2 cellular contexts compared by ENCODE assay signal in the genomic region with DNA sequence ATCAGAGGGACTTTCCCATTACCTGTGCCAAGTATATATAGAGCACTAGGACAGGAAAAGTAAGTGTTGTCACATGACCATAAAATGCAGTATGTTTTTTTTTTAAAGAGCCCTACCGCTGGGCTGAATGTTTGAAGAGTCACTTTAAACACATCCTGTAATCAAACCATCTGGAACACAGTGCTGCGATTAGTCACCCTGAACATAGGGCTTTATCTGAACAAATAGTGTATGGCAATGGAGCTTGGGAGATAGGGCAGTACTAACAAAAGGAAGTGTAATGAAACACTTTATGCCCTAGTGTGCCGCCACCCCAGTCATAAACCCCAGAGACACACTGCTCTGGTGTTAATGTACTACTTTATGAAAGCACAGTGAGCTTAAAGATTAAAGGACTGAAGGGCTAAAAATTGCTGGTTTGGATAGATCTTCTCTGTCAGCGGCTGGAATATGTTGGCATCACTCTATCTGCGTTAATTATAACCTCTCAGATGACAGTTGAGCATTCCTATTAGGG.
TF ChIP-seq lines count a peak whose summit lies in the region.

No MANE protein-coding gene starts in this region.

TF ChIP-seq in GM23338, 12 proteins besides CTCF, POLR2A, EP300 and RAD21 (continued from another document):
- TF ChIP-seq STAT1 (IDR thresholded peaks at IDR 0.05; ENCODE audit: unreplicated experiment), result no peak
TF ChIP-seq in GM23338: peak in this region for 0.

TF ChIP-seq in HepG2, 621 proteins besides CTCF, POLR2A, EP300 and RAD21 (continued from another document and continues in another):
- TF ChIP-seq SRSF9 (IDR thresholded peaks at IDR 0.05; ENCODE audit: borderline replicate concordance, insufficient read depth, low read depth, low read length, poor library complexity, severe bottlenecking) (no peak), ZNF570 (CRISPR knock-in tag; IDR thresholded peaks at IDR 0.05; ENCODE audit: borderline replicate concordance) (no peak), MIXL1 (CRISPR knock-in tag; IDR thresholded peaks at IDR 0.05) (peak; percentile 38; the same call in 1 of the 2 replicates), MYNN (CRISPR knock-in tag; IDR thresholded peaks at IDR 0.05; ENCODE audit: low read depth) (no peak), ZNF292 (CRISPR knock-in tag; IDR thresholded peaks at IDR 0.05; ENCODE audit: borderline replicate concordance, low read depth) (no peak), CHCHD3 (CRISPR knock-in tag; IDR thresholded peaks at IDR 0.05) (no peak), HOXD1 (CRISPR knock-in tag; IDR thresholded peaks at IDR 0.05) (no peak), SMC3 (IDR thresholded peaks at IDR 0.05; ENCODE audit: low read length) (no peak; the same call in 1 of the 2 replicates), KLF15 (CRISPR knock-in tag; IDR thresholded peaks at IDR 0.05; ENCODE audit: borderline replicate concordance) (no peak), NPAS2 (CRISPR knock-in tag; IDR thresholded peaks at IDR 0.05; ENCODE audit: borderline replicate concordance) (no peak), SMARCC2 (IDR thresholded peaks at IDR 0.05) (no peak), ERF (CRISPR knock-in tag; IDR thresholded peaks at IDR 0.05) (0 out of 2 replicates have a peak, but pooled peaks have one; percentile 24), POGZ (CRISPR knock-in tag; IDR thresholded peaks at IDR 0.05) (peak; percentile 50), TOE1 (CRISPR knock-in tag; IDR thresholded peaks at IDR 0.05) (no peak), PAX8 (CRISPR knock-in tag; IDR thresholded peaks at IDR 0.05; ENCODE audit: borderline replicate concordance) (no peak), ZNF577 (CRISPR knock-in tag; IDR thresholded peaks at IDR 0.05; ENCODE audit: borderline replicate concordance, low read depth) (no peak), SETDB1 (CRISPR knock-in tag; IDR thresholded peaks at IDR 0.05; ENCODE audit: borderline replicate concordance) (no peak), NCOA5 (CRISPR knock-in tag; IDR thresholded peaks at IDR 0.05) (no peak), ASH2L (IDR thresholded peaks at IDR 0.05; ENCODE audit: insufficient read length, low read depth, low read length) (no peak)
- TF ChIP-seq, protein P1, sequence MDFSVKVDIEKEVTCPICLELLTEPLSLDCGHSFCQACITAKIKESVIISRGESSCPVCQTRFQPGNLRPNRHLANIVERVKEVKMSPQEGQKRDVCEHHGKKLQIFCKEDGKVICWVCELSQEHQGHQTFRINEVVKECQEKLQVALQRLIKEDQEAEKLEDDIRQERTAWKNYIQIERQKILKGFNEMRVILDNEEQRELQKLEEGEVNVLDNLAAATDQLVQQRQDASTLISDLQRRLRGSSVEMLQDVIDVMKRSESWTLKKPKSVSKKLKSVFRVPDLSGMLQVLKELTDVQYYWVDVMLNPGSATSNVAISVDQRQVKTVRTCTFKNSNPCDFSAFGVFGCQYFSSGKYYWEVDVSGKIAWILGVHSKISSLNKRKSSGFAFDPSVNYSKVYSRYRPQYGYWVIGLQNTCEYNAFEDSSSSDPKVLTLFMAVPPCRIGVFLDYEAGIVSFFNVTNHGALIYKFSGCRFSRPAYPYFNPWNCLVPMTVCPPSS (IDR thresholded peaks at IDR 0.05), result no peak
- TF ChIP-seq, protein P2, sequence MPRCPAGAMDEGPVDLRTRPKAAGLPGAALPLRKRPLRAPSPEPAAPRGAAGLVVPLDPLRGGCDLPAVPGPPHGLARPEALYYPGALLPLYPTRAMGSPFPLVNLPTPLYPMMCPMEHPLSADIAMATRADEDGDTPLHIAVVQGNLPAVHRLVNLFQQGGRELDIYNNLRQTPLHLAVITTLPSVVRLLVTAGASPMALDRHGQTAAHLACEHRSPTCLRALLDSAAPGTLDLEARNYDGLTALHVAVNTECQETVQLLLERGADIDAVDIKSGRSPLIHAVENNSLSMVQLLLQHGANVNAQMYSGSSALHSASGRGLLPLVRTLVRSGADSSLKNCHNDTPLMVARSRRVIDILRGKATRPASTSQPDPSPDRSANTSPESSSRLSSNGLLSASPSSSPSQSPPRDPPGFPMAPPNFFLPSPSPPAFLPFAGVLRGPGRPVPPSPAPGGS (CRISPR knock-in tag; IDR thresholded peaks at IDR 0.05), result no peak
- TF ChIP-seq, protein P3, sequence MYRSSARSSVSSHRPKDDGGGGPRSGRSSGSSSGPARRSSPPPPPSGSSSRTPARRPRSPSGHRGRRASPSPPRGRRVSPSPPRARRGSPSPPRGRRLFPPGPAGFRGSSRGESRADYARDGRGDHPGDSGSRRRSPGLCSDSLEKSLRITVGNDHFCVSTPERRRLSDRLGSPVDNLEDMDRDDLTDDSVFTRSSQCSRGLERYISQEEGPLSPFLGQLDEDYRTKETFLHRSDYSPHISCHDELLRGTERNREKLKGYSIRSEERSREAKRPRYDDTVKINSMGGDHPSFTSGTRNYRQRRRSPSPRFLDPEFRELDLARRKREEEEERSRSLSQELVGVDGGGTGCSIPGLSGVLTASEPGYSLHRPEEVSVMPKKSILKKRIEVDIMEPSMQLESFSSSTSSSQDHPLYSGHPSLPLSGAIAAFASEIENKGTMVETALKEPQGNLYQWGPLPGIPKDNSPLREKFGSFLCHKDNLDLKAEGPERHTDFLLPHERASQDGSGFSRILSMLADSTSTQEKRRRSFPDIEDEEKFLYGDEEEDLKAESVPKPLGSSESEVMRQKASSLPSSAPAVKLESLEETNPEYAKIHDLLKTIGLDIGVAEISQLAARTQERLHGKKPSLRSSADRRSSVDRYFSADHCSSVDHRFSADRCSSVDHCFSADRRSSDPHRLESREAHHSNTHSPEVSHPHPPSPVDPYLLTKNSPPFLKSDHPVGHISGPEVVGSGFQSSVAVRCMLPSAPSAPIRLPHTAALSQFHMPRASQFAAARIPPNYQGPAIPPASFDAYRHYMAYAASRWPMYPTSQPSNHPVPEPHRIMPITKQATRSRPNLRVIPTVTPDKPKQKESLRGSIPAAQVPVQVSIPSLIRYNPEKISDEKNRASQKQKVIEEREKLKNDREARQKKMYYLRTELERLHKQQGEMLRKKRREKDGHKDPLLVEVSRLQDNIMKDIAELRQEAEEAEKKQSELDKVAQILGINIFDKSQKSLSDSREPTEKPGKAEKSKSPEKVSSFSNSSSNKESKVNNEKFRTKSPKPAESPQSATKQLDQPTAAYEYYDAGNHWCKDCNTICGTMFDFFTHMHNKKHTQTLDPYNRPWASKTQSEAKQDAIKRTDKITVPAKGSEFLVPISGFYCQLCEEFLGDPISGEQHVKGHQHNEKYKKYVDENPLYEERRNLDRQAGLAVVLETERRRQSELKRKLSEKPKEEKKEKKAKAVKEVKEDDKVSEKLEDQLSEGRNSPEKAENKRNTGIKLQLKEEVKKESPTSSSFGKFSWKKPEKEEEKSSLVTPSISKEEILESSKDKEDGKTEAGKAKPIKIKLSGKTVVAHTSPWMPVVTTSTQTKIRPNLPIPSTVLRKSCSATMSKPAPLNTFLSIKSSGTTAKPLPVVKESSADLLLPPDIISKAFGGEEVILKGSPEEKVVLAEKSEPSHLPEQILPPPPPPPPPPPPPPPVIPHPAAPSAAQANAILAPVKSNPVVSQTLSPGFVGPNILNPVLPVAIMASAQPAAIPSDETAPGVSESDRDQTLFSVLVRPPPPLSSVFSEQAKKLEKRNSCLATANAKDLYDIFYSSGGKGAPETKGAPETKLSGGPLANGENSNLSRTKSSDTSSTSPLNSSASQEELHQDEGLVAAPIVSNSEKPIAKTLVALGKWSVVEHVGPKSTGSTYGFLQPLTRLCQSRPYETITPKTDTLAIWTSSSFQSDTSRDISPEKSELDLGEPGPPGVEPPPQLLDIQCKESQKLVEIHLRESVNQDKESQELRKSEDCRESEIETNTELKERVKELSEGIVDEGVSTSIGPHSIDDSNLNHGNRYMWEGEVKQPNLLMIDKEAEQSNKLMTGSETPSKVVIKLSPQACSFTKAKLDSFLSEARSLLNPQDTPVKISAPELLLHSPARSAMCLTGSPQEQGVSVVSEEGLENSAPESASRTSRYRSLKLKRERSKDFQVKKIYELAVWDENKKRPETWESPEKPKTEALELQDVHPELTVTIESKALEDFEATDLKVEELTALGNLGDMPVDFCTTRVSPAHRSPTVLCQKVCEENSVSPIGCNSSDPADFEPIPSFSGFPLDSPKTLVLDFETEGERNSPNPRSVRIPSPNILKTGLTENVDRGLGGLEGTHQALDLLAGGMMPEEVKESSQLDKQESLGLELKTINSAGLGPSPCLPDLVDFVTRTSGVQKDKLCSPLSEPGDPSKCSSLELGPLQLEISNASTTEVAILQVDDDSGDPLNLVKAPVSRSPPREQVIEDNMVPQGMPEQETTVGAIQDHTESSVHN (CRISPR knock-in tag; IDR thresholded peaks at IDR 0.05), result no peak
- TF ChIP-seq, protein P4, sequence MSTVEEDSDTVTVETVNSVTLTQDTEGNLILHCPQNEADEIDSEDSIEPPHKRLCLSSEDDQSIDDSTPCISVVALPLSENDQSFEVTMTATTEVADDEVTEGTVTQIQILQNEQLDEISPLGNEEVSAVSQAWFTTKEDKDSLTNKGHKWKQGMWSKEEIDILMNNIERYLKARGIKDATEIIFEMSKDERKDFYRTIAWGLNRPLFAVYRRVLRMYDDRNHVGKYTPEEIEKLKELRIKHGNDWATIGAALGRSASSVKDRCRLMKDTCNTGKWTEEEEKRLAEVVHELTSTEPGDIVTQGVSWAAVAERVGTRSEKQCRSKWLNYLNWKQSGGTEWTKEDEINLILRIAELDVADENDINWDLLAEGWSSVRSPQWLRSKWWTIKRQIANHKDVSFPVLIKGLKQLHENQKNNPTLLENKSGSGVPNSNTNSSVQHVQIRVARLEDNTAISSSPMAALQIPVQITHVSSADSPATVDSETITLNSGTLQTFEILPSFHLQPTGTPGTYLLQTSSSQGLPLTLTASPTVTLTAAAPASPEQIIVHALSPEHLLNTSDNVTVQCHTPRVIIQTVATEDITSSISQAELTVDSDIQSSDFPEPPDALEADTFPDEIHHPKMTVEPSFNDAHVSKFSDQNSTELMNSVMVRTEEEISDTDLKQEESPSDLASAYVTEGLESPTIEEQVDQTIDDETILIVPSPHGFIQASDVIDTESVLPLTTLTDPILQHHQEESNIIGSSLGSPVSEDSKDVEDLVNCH (CRISPR knock-in tag; IDR thresholded peaks at IDR 0.05), result no peak
- TF ChIP-seq, protein P5, sequence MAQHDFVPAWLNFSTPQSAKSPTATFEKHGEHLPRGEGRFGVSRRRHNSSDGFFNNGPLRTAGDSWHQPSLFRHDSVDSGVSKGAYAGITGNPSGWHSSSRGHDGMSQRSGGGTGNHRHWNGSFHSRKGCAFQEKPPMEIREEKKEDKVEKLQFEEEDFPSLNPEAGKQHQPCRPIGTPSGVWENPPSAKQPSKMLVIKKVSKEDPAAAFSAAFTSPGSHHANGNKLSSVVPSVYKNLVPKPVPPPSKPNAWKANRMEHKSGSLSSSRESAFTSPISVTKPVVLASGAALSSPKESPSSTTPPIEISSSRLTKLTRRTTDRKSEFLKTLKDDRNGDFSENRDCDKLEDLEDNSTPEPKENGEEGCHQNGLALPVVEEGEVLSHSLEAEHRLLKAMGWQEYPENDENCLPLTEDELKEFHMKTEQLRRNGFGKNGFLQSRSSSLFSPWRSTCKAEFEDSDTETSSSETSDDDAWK (CRISPR knock-in tag; IDR thresholded peaks at IDR 0.05), result no peak
- TF ChIP-seq, protein P6, sequence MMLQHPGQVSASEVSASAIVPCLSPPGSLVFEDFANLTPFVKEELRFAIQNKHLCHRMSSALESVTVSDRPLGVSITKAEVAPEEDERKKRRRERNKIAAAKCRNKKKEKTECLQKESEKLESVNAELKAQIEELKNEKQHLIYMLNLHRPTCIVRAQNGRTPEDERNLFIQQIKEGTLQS (CRISPR knock-in tag; IDR thresholded peaks at IDR 0.05), result 0 out of 2 replicates have a peak, but pooled peaks have one; percentile 16
- TF ChIP-seq, protein P7, sequence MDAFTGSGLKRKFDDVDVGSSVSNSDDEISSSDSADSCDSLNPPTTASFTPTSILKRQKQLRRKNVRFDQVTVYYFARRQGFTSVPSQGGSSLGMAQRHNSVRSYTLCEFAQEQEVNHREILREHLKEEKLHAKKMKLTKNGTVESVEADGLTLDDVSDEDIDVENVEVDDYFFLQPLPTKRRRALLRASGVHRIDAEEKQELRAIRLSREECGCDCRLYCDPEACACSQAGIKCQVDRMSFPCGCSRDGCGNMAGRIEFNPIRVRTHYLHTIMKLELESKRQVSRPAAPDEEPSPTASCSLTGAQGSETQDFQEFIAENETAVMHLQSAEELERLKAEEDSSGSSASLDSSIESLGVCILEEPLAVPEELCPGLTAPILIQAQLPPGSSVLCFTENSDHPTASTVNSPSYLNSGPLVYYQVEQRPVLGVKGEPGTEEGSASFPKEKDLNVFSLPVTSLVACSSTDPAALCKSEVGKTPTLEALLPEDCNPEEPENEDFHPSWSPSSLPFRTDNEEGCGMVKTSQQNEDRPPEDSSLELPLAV (CRISPR knock-in tag; conservative IDR thresholded peaks at IDR 0.05; ENCODE audit: low read depth), result no peak
- TF ChIP-seq, protein P8, sequence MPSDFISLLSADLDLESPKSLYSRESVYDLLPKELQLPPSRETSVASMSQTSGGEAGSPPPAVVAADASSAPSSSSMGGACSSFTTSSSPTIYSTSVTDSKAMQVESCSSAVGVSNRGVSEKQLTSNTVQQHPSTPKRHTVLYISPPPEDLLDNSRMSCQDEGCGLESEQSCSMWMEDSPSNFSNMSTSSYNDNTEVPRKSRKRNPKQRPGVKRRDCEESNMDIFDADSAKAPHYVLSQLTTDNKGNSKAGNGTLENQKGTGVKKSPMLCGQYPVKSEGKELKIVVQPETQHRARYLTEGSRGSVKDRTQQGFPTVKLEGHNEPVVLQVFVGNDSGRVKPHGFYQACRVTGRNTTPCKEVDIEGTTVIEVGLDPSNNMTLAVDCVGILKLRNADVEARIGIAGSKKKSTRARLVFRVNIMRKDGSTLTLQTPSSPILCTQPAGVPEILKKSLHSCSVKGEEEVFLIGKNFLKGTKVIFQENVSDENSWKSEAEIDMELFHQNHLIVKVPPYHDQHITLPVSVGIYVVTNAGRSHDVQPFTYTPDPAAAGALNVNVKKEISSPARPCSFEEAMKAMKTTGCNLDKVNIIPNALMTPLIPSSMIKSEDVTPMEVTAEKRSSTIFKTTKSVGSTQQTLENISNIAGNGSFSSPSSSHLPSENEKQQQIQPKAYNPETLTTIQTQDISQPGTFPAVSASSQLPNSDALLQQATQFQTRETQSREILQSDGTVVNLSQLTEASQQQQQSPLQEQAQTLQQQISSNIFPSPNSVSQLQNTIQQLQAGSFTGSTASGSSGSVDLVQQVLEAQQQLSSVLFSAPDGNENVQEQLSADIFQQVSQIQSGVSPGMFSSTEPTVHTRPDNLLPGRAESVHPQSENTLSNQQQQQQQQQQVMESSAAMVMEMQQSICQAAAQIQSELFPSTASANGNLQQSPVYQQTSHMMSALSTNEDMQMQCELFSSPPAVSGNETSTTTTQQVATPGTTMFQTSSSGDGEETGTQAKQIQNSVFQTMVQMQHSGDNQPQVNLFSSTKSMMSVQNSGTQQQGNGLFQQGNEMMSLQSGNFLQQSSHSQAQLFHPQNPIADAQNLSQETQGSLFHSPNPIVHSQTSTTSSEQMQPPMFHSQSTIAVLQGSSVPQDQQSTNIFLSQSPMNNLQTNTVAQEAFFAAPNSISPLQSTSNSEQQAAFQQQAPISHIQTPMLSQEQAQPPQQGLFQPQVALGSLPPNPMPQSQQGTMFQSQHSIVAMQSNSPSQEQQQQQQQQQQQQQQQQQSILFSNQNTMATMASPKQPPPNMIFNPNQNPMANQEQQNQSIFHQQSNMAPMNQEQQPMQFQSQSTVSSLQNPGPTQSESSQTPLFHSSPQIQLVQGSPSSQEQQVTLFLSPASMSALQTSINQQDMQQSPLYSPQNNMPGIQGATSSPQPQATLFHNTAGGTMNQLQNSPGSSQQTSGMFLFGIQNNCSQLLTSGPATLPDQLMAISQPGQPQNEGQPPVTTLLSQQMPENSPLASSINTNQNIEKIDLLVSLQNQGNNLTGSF (CRISPR knock-in tag; IDR thresholded peaks at IDR 0.05), result no peak
